Comparison of ENCODE assay signal across 22 cellular contexts in the genomic region with DNA sequence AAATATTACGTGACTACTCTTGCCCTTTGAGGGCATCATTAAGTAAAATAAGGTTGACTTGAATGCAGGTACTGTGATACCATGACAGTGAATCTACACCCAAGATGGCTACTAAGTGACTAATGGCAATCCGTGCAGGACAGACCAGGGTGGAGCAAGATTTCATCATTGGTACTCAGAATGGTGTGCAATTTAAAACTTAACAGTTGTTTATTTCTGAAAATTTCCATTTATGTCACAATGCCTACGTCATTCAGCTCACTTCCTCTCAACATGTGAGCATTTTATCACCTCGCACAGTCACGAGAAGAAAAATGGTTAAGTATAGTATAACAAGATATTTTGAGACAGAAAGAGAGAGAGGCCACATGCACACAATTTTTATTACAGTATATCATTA.
"Had no signal": no experiment of that assay in that cellular context is flagged by ENCODE, and none has a peak within 500 bp of the region (broad histone marks: within the 10 kb centered on the region; RNA-seq: fewer than 3 reads in every experiment).

No MANE protein-coding gene starts in this region.

- H3K4me1 Mint-ChIP-seq: activated naive CD4-positive, alpha-beta T cell treated with anti-CD3 and anti-CD28 coated beads, Interleukin-2, amount 10 ng/mL, durations not matched to agents 7 days and 5 days; natural killer cell had no signal

- H3K4me3 ChIP-seq: left lung, mucosa of descending colon, skin epidermis, tibial nerve, vagina had no signal

- H3K36me3 Mint-ChIP-seq: activated naive CD4-positive, alpha-beta T cell treated with anti-CD3 and anti-CD28 coated beads, Interleukin-2, amount 10 ng/mL, durations not matched to agents 7 days and 5 days; natural killer cell had no signal

- H3K27ac Mint-ChIP-seq: activated naive CD4-positive, alpha-beta T cell treated with anti-CD3 and anti-CD28 coated beads, Interleukin-2, amount 10 ng/mL, durations not matched to agents 7 days and 5 days; activated T-helper 2 cell treated with anti-CD3 and anti-CD28 coated beads, Interferon-gamma antibody, Interleukin-2, Interleukin-4, amounts not matched to agents 10 μg/mL and 5 μg/mL and 100 μg/mL, durations not matched to agents 14 hours and 24 hours and 36 hours; natural killer cell; T-helper 2 cell treated with Interferon-gamma antibody and Interleukin-4, amounts not matched to agents 5 μg/mL and 100 μg/mL, for 36 hours had no signal

- H3K4me3 Mint-ChIP-seq: activated naive CD4-positive, alpha-beta T cell treated with anti-CD3 and anti-CD28 coated beads, Interleukin-2, amount 10 ng/mL, durations not matched to agents 7 days and 5 days; natural killer cell; T-helper 2 cell treated with Interferon-gamma antibody and Interleukin-4, amounts not matched to agents 5 μg/mL and 100 μg/mL, for 36 hours had no signal

- DNase-seq: activated CD4-positive, alpha-beta T cell treated with anti-CD3 and anti-CD28 coated beads, Interleukin-2, amount 50 U/mL, for 1 hour; activated naive CD4-positive, alpha-beta T cell treated with anti-CD3 and anti-CD28 coated beads, Interleukin-2, amount 10 ng/mL, durations not matched to agents 7 days and 5 days; dermis blood vessel endothelial cell; erythroblast; hypothalamus; kidney; left lung; mammary epithelial cell; mucosa of descending colon; natural killer cell; stimulated activated CD4-positive, alpha-beta T cell treated with anti-CD3 and anti-CD28 coated beads, Interleukin-15, amount 100 ng/mL, for 24 hours; stimulated activated CD4-positive, alpha-beta T cell treated with anti-CD3 and anti-CD28 coated beads, Interleukin-4, amount 100 ng/mL, for 1 hour; stimulated activated naive CD4-positive, alpha-beta T cell treated with Interleukin-2 at 50 U/mL for 16 hours; substantia nigra had no signal

- H3K9me3 Mint-ChIP-seq: activated naive CD4-positive, alpha-beta T cell treated with anti-CD3 and anti-CD28 coated beads, Interleukin-2, amount 10 ng/mL, durations not matched to agents 7 days and 5 days; activated T-helper 2 cell treated with anti-CD3 and anti-CD28 coated beads, Interferon-gamma antibody, Interleukin-2, Interleukin-4, amounts not matched to agents 10 μg/mL and 5 μg/mL and 100 μg/mL, durations not matched to agents 14 hours and 24 hours and 36 hours; T-helper 2 cell treated with Interferon-gamma antibody and Interleukin-4, amounts not matched to agents 5 μg/mL and 100 μg/mL, for 36 hours had no signal

- ATAC-seq: activated CD4-positive, CD25-positive, alpha-beta regulatory T cell treated with anti-CD3 and anti-CD28 coated beads, Interleukin-2, amount 50 U/mL, for 24 hours; left lung; mucosa of descending colon; natural killer cell had no signal

- FAIRE-seq: astrocyte, bronchial epithelial cell, kidney had no signal
